Comparison of ENCODE assay signal across 8 cellular contexts in the genomic region with DNA sequence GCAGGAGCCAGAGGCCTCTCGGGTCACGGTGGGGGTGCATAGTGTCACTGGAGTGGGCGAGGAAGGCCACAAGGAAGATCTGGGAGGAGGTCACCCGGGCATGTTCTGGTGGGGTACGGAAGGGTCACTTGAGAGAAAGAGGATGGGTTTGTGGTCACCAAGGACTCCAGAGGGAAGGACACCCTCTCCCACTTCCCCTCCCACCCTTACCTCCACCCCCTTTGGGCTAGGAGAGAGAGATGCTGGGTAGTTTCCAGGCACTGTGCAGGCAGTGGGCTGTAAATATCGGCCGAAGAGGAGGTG. TPM values are rescaled to one million over a fixed set of nuclear protein-coding genes. Genes with fewer than 3 reads are reported as not detected.
DNase-seq lines count a peak whose midpoint lies in the region; ATAC-seq and TF ChIP-seq lines count a peak whose summit lies in the region.

No MANE protein-coding gene starts in this region.

- H3K4me1 ChIP-seq in right atrium auricular region (peaks cover 0 to 19% of the 10 kb centered on the region in 2 donors), gastrocnemius medialis (peaks cover 11 to 39% of the 10 kb centered on the region in 2 donors), body of pancreas (peaks cover 25% of the 10 kb centered on the region), SJCRH30 (peaks cover 11% of the 10 kb centered on the region)

- H3K9me3 ChIP-seq in right atrium auricular region, result no peaks in the 10 kb centered on the region
- no peaks in the 10 kb centered on the region for H3K9me3 ChIP-seq in gastrocnemius medialis
- no peaks in the 10 kb centered on the region for H3K9me3 ChIP-seq in body of pancreas
- H3K9me3 ChIP-seq in SJCRH30 (replicated peaks), result no peaks in the 10 kb centered on the region

- H3K36me3 ChIP-seq in right atrium auricular region (no peaks in the 10 kb centered on the region), gastrocnemius medialis (no peaks in the 10 kb centered on the region), body of pancreas (replicated peaks in 1 of 2; ENCODE audit: insufficient read depth in 1 of 2, low read depth in 2 of 2) (no peaks in the 10 kb centered on the region), SJCRH30 (no peaks in the 10 kb centered on the region)

- H3K4me3 Mint-ChIP-seq in activated CD4-positive, alpha-beta memory T cell treated with anti-CD3 and anti-CD28 coated beads, Interleukin-2, amount 10 ng/mL, durations not matched to agents 7 days and 5 days, result peak overlapping the region; percentile 77

- H3K27me3 ChIP-seq in right atrium auricular region (no peaks in the 10 kb centered on the region), gastrocnemius medialis (no peaks in the 10 kb centered on the region), body of pancreas (no peaks in the 10 kb centered on the region), SJCRH30 (no peaks in the 10 kb centered on the region)

- TF ChIP-seq CTCF in GM12865 (IDR thresholded peaks at IDR 0.05; ENCODE audit: insufficient read depth, low read depth, low read length, missing control alignments) (no peak), right atrium auricular region (IDR thresholded peaks at IDR 0.05) (no peak), gastrocnemius medialis (IDR thresholded peaks at IDR 0.05 in 4 of 5, conservative IDR thresholded peaks at IDR 0.05 in 1 of 5) (no peak), body of pancreas (IDR thresholded peaks at IDR 0.05) (no peak)

- H3K4me1 Mint-ChIP-seq in activated CD4-positive, alpha-beta memory T cell treated with anti-CD3 and anti-CD28 coated beads, Interleukin-2, amount 10 ng/mL, durations not matched to agents 7 days and 5 days, result peaks cover 38% of the 10 kb centered on the region

- in situ Hi-C loops in gastrocnemius medialis (cut with MboI; ENCODE audit: low sequenced_read_pairs in 4 of 4), result no loop called here

- peaks cover 31% of the 10 kb centered on the region for H3K27me3 Mint-ChIP-seq in activated CD4-positive, alpha-beta memory T cell treated with anti-CD3 and anti-CD28 coated beads, Interleukin-2, amount 10 ng/mL, durations not matched to agents 7 days and 5 days

- TF ChIP-seq POLR2A in gastrocnemius medialis (IDR thresholded peaks at IDR 0.05) (no peak), body of pancreas (IDR thresholded peaks at IDR 0.05) (no peak)

- no peak overlapping the region for H3K27ac Mint-ChIP-seq in activated CD4-positive, alpha-beta memory T cell treated with anti-CD3 and anti-CD28 coated beads, Interleukin-2, amount 10 ng/mL, durations not matched to agents 7 days and 5 days

- CTCF ChIA-PET in activated CD4-positive, alpha-beta memory T cell treated with anti-CD3 and anti-CD28 coated beads, Interleukin-2, amount 10 ng/mL, durations not matched to agents 7 days and 5 days (lab: Charles Lee), result interaction anchor here (1.4 to 10.9 kb wide), 4 partner anchors 12 to 24 kb away, joined by 7 to 139 read pairs (median 11); partner anchors contain the start of gene CYB561D1

- 36 to 64% methylated on average over 7 of the region's 7 CpGs for WGBS in body of pancreas, 2 donors

- POLR2A ChIA-PET in activated CD4-positive, alpha-beta memory T cell treated with anti-CD3 and anti-CD28 coated beads, Interleukin-2, amount 10 ng/mL, durations not matched to agents 7 days and 5 days (lab: Charles Lee), result interaction anchor here (2.0 to 2.8 kb wide), 3 partner anchors 24 to 40 kb away, joined by 9 to 12 read pairs (median 9); partner anchors contain the start of genes ATXN7L2 and GNAI3

- H3K4me3 ChIP-seq in GM12865 (ENCODE audit: low read depth, low read length) (peak overlapping the region; percentile 45; the same call in 1 of the 2 replicates), right atrium auricular region (peak overlapping the region; percentile 69 to 77), gastrocnemius medialis (peak overlapping the region; percentile 56 to 88 (median 70)), body of pancreas (peak overlapping the region in 1 of 2 donors; percentile 47), SJCRH30 (no peak overlapping the region)

- no peaks in the 10 kb centered on the region for H3K9me3 Mint-ChIP-seq in activated CD4-positive, alpha-beta memory T cell treated with anti-CD3 and anti-CD28 coated beads, Interleukin-2, amount 10 ng/mL, durations not matched to agents 7 days and 5 days

- H3K27ac ChIP-seq in right atrium auricular region, result no peak overlapping the region
- peak overlapping the region; percentile 86 to 89 (median 87) for H3K27ac ChIP-seq in gastrocnemius medialis
- H3K27ac ChIP-seq in body of pancreas, result no peak overlapping the region
- H3K27ac ChIP-seq in SJCRH30, result no peak overlapping the region

- DNase-seq in GM12865 (ENCODE audit: low read depth) (no peak), right atrium auricular region (ENCODE audit: low spot score) (no peak), gastrocnemius medialis (no peak), cerebellum (ENCODE audit: low spot score) (no peak), body of pancreas (no peak), GDM1 (lab: John Stamatoyannopoulos, UW) (no peak), SJCRH30 (no peak)
- DNase-seq in activated CD4-positive, alpha-beta memory T cell treated with anti-CD3 and anti-CD28 coated beads, Interleukin-2, amount 10 ng/mL, durations not matched to agents 7 days and 5 days, result no peak

- ATAC-seq in gastrocnemius medialis (peak; percentile 10 to 22), body of pancreas (no peak)

- intact Hi-C loops in gastrocnemius medialis (cut with DNase I; ENCODE audit: low total_unique reads), result loop anchor here (2.0 kb wide), 1 partner anchor 24 kb away; no protein-coding TSS in a partner anchor
- intact Hi-C loops in body of pancreas (cut with DNase I), result no loop called here

- no peaks in the 10 kb centered on the region for H3K36me3 Mint-ChIP-seq in activated CD4-positive, alpha-beta memory T cell treated with anti-CD3 and anti-CD28 coated beads, Interleukin-2, amount 10 ng/mL, durations not matched to agents 7 days and 5 days (ENCODE audit: low read depth)

RNA-seq across cellular contexts. Expression of gene AMIGO1, which starts 0.7 kb away (rescaled TPM):
- total RNA-seq in activated CD4-positive, alpha-beta memory T cell treated with anti-CD3 and anti-CD28 coated beads, Interleukin-2, amount 10 ng/mL, durations not matched to agents 7 days and 5 days, result 1 to 10 TPM; 1.2 to 1.3 TPM
- total RNA-seq in right atrium auricular region (10 to 100 TPM; 11.0 to 15.1 TPM), gastrocnemius medialis (10 to 100 TPM in 3 of 4 donors, 1 to 10 TPM in 1; 8.6 to 20.9 (median 15.1) TPM), cerebellum (10.1 TPM), body of pancreas (1 to 10 TPM; 2.6 to 8.6 TPM)
- total RNA-seq in SJCRH30 (2014; rRNA removed; shearing (Covaris generic)), result 0.58 and 0.59 TPM in 2 replicates

RNA-seq across cellular contexts. Expression of gene CYB561D1, which starts 14.9 kb away (rescaled TPM):
- 10 to 100 TPM; 19.5 to 21.4 TPM for total RNA-seq in activated CD4-positive, alpha-beta memory T cell treated with anti-CD3 and anti-CD28 coated beads, Interleukin-2, amount 10 ng/mL, durations not matched to agents 7 days and 5 days
- total RNA-seq in right atrium auricular region (1 to 10 TPM; 2.6 to 6.9 TPM), gastrocnemius medialis (1 to 10 TPM; 3.1 to 8.0 (median 3.9) TPM), cerebellum (5.4 TPM), body of pancreas (1 to 10 TPM; 6.2 to 6.9 TPM)
- total RNA-seq in SJCRH30 (2014; rRNA removed; shearing (Covaris generic)), result 8.4 and 9.7 TPM in 2 replicates

RNA-seq across cellular contexts. Expression of gene ATXN7L2, which starts 25.1 kb away (rescaled TPM):
- 1 to 10 TPM; 7.0 to 7.6 TPM for total RNA-seq in activated CD4-positive, alpha-beta memory T cell treated with anti-CD3 and anti-CD28 coated beads, Interleukin-2, amount 10 ng/mL, durations not matched to agents 7 days and 5 days
- total RNA-seq in right atrium auricular region, result 1 to 10 TPM; 2.4 to 3.5 TPM
- total RNA-seq in gastrocnemius medialis, result 10 to 100 TPM in 1 of 4 donors, 1 to 10 TPM in 3; 2.1 to 12.1 (median 6.5) TPM
- total RNA-seq in cerebellum, result 5.6 TPM
- total RNA-seq in body of pancreas, result 1 to 10 TPM; 2.6 to 5.9 TPM
- 7.0 and 9.1 TPM in 2 replicates for total RNA-seq in SJCRH30 (2014; rRNA removed; shearing (Covaris generic))

RNA-seq across cellular contexts. Expression of gene GPR61, which starts 30.8 kb away (rescaled TPM):
- total RNA-seq in activated CD4-positive, alpha-beta memory T cell treated with anti-CD3 and anti-CD28 coated beads, Interleukin-2, amount 10 ng/mL, durations not matched to agents 7 days and 5 days, result under 1 TPM in 1 of 2 experiments, not detected in 1; 0.53 TPM
- under 1 TPM; 0.11 to 0.16 TPM for total RNA-seq in right atrium auricular region
- not detected for total RNA-seq in gastrocnemius medialis
- 10.9 TPM for total RNA-seq in cerebellum
- total RNA-seq in body of pancreas, result not detected
- 0.20 and 0.57 TPM in 2 replicates for total RNA-seq in SJCRH30 (2014; rRNA removed; shearing (Covaris generic))

RNA-seq across cellular contexts. Expression of gene GNAI3, which starts 39.6 kb away (rescaled TPM):
- total RNA-seq in activated CD4-positive, alpha-beta memory T cell treated with anti-CD3 and anti-CD28 coated beads, Interleukin-2, amount 10 ng/mL, durations not matched to agents 7 days and 5 days, result 1 to 10 TPM; 9.4 to 9.6 TPM
- total RNA-seq in right atrium auricular region (1 to 10 TPM; 2.6 to 2.8 TPM), gastrocnemius medialis (1 to 10 TPM in 3 of 4 donors, under 1 TPM in 1; 0.90 to 2.5 (median 1.8) TPM), cerebellum (13.2 TPM), body of pancreas (1 to 10 TPM; 3.6 to 4.9 TPM)
- total RNA-seq in SJCRH30 (2014; rRNA removed; shearing (Covaris generic)), result 12.2 and 13.4 TPM in 2 replicates

Comparison
In these comparisons a context has a peak if more than half of its experiments do, and no peak if none do; other contexts are left out.
1. H3K27ac ChIP-seq: peak in gastrocnemius medialis (4 of 4); none in right atrium auricular region (0 of 2), body of pancreas (0 of 4) and SJCRH30 (single experiment).